Comparison of ENCODE assay signal across 8 cellular contexts in the genomic region with DNA sequence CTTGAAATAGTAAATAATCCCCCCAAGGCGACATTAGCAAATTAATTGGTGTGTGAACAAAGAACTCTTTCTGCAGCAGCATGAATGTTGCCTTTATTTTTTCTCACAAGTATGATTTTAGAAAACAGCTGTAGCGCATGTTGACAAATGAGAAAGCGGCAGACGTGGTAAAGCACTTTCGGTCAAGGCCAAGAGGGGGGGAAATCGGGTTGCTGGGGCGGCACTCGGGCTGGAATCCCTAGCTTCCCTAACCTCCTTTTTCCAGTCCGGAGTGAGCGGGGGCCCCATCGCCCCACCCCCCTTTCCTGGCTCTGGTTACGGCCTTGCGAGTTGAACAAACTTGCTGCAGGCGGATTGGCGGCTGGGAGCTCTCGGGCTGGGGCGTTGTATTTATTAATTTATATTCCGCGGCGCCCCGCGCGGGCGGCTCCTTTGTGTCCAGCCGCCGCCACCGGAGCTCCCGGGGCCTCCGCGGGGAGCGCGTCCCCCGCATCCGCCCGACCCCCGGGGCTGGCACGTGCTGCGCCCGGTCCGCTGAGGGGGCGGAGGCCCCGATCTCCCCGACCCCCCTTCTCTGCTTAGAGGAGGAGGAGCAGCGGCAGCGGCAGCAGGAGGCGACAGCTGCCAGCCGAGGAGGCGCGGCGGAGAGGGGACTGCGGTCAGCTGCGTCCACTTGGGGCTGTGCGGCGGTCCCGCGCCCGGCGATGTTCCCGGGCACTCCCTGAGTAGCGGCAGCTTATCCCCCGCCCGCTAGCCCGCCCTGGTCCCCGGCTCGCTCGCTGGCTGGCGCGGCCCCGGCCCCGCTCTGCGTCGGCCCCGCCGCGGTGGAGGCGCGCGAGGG. TPM values are rescaled to one million over a fixed set of nuclear protein-coding genes. Genes with fewer than 3 reads are reported as not detected.
DNase-seq lines count a peak whose midpoint lies in the region; ATAC-seq, FAIRE-seq and TF ChIP-seq lines count a peak whose summit lies in the region.

A gene with protein sequence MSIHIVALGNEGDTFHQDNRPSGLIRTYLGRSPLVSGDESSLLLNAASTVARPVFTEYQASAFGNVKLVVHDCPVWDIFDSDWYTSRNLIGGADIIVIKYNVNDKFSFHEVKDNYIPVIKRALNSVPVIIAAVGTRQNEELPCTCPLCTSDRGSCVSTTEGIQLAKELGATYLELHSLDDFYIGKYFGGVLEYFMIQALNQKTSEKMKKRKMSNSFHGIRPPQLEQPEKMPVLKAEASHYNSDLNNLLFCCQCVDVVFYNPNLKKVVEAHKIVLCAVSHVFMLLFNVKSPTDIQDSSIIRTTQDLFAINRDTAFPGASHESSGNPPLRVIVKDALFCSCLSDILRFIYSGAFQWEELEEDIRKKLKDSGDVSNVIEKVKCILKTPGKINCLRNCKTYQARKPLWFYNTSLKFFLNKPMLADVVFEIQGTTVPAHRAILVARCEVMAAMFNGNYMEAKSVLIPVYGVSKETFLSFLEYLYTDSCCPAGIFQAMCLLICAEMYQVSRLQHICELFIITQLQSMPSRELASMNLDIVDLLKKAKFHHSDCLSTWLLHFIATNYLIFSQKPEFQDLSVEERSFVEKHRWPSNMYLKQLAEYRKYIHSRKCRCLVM (plus strand): TSS at position 607 of the 841 bp plus-strand sequence. CDS start 347 bp downstream, outside the sequence.

- H2AFZ ChIP-seq in keratinocyte (ENCODE audit: control insufficient read depth, low read length) = peak within 1 kb of the TSS; percentile 99

- H3K4me3 ChIP-seq in WERI-Rb-1 (ENCODE audit: low read depth, low read length) = peak within 1 kb of the TSS; percentile 98
- H3K4me3 ChIP-seq in keratinocyte (ENCODE audit: control insufficient read depth in 2 of 3, extremely low read depth in 1 of 3, insufficient read depth in 2 of 3, low read depth in 1 of 3, low read length in 3 of 3) = peak within 1 kb of the TSS; percentile 68 to 79 (median 73)
- peak within 1 kb of the TSS; percentile 57 to 91 for H3K4me3 ChIP-seq in small intestine (ENCODE audit: low read depth in 1 of 2, low read length in 2 of 2)

- peak within 1 kb of the TSS; percentile 76 for H3K9ac ChIP-seq in keratinocyte (ENCODE audit: control insufficient read depth, extremely low read depth, insufficient read depth, low read length)

- 1% methylated on average over 56 to 78 of the region's 78 CpGs for WGBS in small intestine, 3 donors

- peak within 1 kb of the TSS; percentile 93 for H3K27ac ChIP-seq in WERI-Rb-1
- peak within 1 kb of the TSS; percentile 90 for H3K27ac ChIP-seq in cingulate gyrus (ENCODE audit: low read depth, low read length)
- no peak within 1 kb of the TSS for H3K27ac ChIP-seq in keratinocyte (ENCODE audit: control insufficient read depth, insufficient read depth, low read length)
- peak within 1 kb of the TSS; percentile 48 to 91 for H3K27ac ChIP-seq in small intestine (ENCODE audit: low read depth in 1 of 2, low read length in 1 of 2)

- FAIRE-seq in keratinocyte (lab: Jason Lieb, UNC) (no peak), small intestine (lab: Jason Lieb, UNC) (no peak)

- ATAC-seq in HG02973 (IDR thresholded peaks at IDR 0.05; ENCODE audit: unreplicated experiment) = peak; percentile 37

- peak; percentile 30 for TF ChIP-seq POLR2A in GM15510 (IDR thresholded peaks at IDR 0.05; ENCODE audit: borderline replicate concordance, extremely low read depth, insufficient read length)

- dilution Hi-C loops in keratinocyte (cut with MboI; ENCODE audit: extremely low pct_ligation_motif_present, low sequenced_read_pairs) = no loop called here

- no peak for TF ChIP-seq CTCF in WERI-Rb-1 (IDR thresholded peaks at IDR 0.05; ENCODE audit: low read depth, low read length)
- TF ChIP-seq CTCF in keratinocyte (optimal IDR thresholded peaks at IDR 0.05 in 1 of 3, IDR thresholded peaks at IDR 0.05 in 1 of 3, conservative IDR thresholded peaks at IDR 0.05 in 1 of 3; ENCODE audit: extremely low read depth in 1 of 3, insufficient read depth in 2 of 3, low read length in 3 of 3) = no peak

- H3K79me2 ChIP-seq in keratinocyte (ENCODE audit: control insufficient read depth, insufficient read depth, low read length) = no peaks in the 10 kb centered on the region

- H3K27me3 ChIP-seq in WERI-Rb-1 (ENCODE audit: insufficient read depth, low read depth, severe bottlenecking) = no peaks in the 10 kb centered on the region
- no peaks in the 10 kb centered on the region for H3K27me3 ChIP-seq in keratinocyte (ENCODE audit: control insufficient read depth, extremely low read depth, insufficient read depth, low read length)
- no peaks in the 10 kb centered on the region for H3K27me3 ChIP-seq in small intestine (ENCODE audit: control insufficient read depth in 2 of 2, insufficient read depth in 2 of 2, low read length in 2 of 2)

- peaks cover 24% of the 10 kb centered on the region for H3K4me1 ChIP-seq in keratinocyte (ENCODE audit: control insufficient read depth, extremely low read depth, insufficient read depth, low read length)
- peaks cover 0 to 13% of the 10 kb centered on the region in 2 donors for H3K4me1 ChIP-seq in small intestine (ENCODE audit: control insufficient read depth in 2 of 2, insufficient read depth in 1 of 2, low read depth in 1 of 2, low read length in 1 of 2)

- H3K36me3 ChIP-seq in WERI-Rb-1 (peaks cover 22% of the 10 kb centered on the region), keratinocyte (ENCODE audit: control insufficient read depth in 2 of 2, extremely low read depth in 1 of 2, insufficient read depth in 2 of 2, low read length in 2 of 2) (no peaks in the 10 kb centered on the region), small intestine (ENCODE audit: control insufficient read depth in 2 of 2, insufficient read depth in 2 of 2, low read length in 2 of 2) (no peaks in the 10 kb centered on the region)

- no peaks in the 10 kb centered on the region for H4K20me1 ChIP-seq in keratinocyte (ENCODE audit: control insufficient read depth, extremely low read depth, insufficient read depth, low read length)

- peak; percentile 22 for DNase-seq in 8988T
- peak; percentile 58 for DNase-seq in NCI-H2107 treated with DMSO at 0.1 percent for 48 hours (lab: John Stamatoyannopoulos, UW; ENCODE audit: unreplicated experiment)
- peak; percentile 93 for DNase-seq in WERI-Rb-1
- DNase-seq in keratinocyte (ENCODE audit: low read depth, low spot score) = no peak
- peak; percentile 72 for DNase-seq in small intestine

- H3K9me3 ChIP-seq in WERI-Rb-1 (ENCODE audit: severe bottlenecking) (no peaks in the 10 kb centered on the region), keratinocyte (ENCODE audit: control insufficient read depth, low read depth, low read length) (no peaks in the 10 kb centered on the region), small intestine (ENCODE audit: control insufficient read depth, low read depth) (no peaks in the 10 kb centered on the region)

- H3K9me1 ChIP-seq in keratinocyte (ENCODE audit: control insufficient read depth, extremely low read depth, insufficient read depth, low read length) = no peaks in the 10 kb centered on the region

- peak within 1 kb of the TSS; percentile 92 for H3K4me2 ChIP-seq in keratinocyte (ENCODE audit: control insufficient read depth, extremely low read depth, insufficient read depth, low read depth, low read length)

RNA-seq across cellular contexts. Expression of the gene that starts here (rescaled TPM):
- polyA plus RNA-seq in keratinocyte (4.7 to 7.3 TPM (median 6.5 TPM) in 3 replicates), small intestine (10 to 100 TPM in 1 of 3 donors, 1 to 10 TPM in 2; 5.8 to 16.2 (median 8.1) TPM)
- 1.4 TPM for polyA plus RNA-seq in keratinocyte (2011; ENCODE audit: low read depth)
- polyA plus RNA-seq in keratinocyte (2011; cell fraction: cytosol; rRNA removed) = 7.5 and 7.7 TPM in 2 replicates
- polyA plus RNA-seq in keratinocyte (2011; cell fraction: nucleus; rRNA removed) = 13.9 and 16.5 TPM in 2 replicates
- 1.6 and 5.5 TPM in 2 replicates for polyA plus RNA-seq in keratinocyte (2012; ENCODE audit: low replicate concordance)
- polyA minus RNA-seq in keratinocyte = 19.5 to 37.6 TPM (median 29.0 TPM) in 3 replicates
- 19.0 TPM for polyA minus RNA-seq in keratinocyte (2011; cell fraction: cytosol; rRNA and poly(A)+ RNA removed)
- polyA minus RNA-seq in keratinocyte (2011; cell fraction: nucleus; rRNA and poly(A)+ RNA removed) = 19.7 and 42.0 TPM in 2 replicates
